In genomic region chr1:46036894-46037596, GRCh38 we compare ENCODE assay signal across 1 cellular context.
A peak's percentile ranks its signal among the peaks of the same experiment; 100 is the strongest.
TF ChIP-seq lines count a peak whose summit lies in the region.

No MANE protein-coding gene starts in this region.

TF ChIP-seq in HepG2, 621 proteins besides CTCF, POLR2A, EP300 and RAD21 (continued from another document and continues in another):
- TF ChIP-seq HOMEZ (CRISPR knock-in tag; IDR thresholded peaks at IDR 0.05; ENCODE audit: low read depth) = no peak
- no peak for TF ChIP-seq ZNF124 (CRISPR knock-in tag; IDR thresholded peaks at IDR 0.05)
- no peak for TF ChIP-seq ZNF761 (CRISPR knock-in tag; conservative IDR thresholded peaks at IDR 0.05)
- no peak for TF ChIP-seq ZNF768 (CRISPR knock-in tag; IDR thresholded peaks at IDR 0.05)
- no peak for TF ChIP-seq ZNF362 (CRISPR knock-in tag; IDR thresholded peaks at IDR 0.05; ENCODE audit: borderline replicate concordance)
- TF ChIP-seq ZFP37 (CRISPR knock-in tag; IDR thresholded peaks at IDR 0.05; ENCODE audit: borderline replicate concordance) = no peak
- TF ChIP-seq ZHX1 (CRISPR knock-in tag; IDR thresholded peaks at IDR 0.05; ENCODE audit: low read depth) = no peak
- no peak for TF ChIP-seq E2F5 (CRISPR knock-in tag; conservative IDR thresholded peaks at IDR 0.05)
- no peak for TF ChIP-seq FOXK1 (CRISPR knock-in tag; IDR thresholded peaks at IDR 0.05; ENCODE audit: borderline replicate concordance, low read depth)
- TF ChIP-seq ZNF703 (CRISPR knock-in tag; IDR thresholded peaks at IDR 0.05; ENCODE audit: borderline replicate concordance) = no peak
- TF ChIP-seq FOXC1 (CRISPR knock-in tag; IDR thresholded peaks at IDR 0.05; ENCODE audit: borderline replicate concordance) = no peak
- 0 out of 2 replicates have a peak, but pooled peaks have one; percentile 20 for TF ChIP-seq GATAD1 (CRISPR knock-in tag; IDR thresholded peaks at IDR 0.05)
- 0 out of 2 replicates have a peak, but pooled peaks have one; percentile 55 for TF ChIP-seq KLF13 (CRISPR knock-in tag; IDR thresholded peaks at IDR 0.05)
- no peak for TF ChIP-seq PAF1 (CRISPR knock-in tag; IDR thresholded peaks at IDR 0.05)
- peak; percentile 53; the same call in 1 of the 2 replicates for TF ChIP-seq ZC3H13 (CRISPR knock-in tag; IDR thresholded peaks at IDR 0.05)
- TF ChIP-seq ZNF225 (CRISPR knock-in tag; IDR thresholded peaks at IDR 0.05) = peak; percentile 68
- TF ChIP-seq THAP11 (CRISPR knock-in tag; IDR thresholded peaks at IDR 0.05) = no peak; the same call in 1 of the 2 replicates
- no peak for TF ChIP-seq CENPX (CRISPR knock-in tag; IDR thresholded peaks at IDR 0.05)
- no peak for TF ChIP-seq IKZF4 (CRISPR knock-in tag; IDR thresholded peaks at IDR 0.05; ENCODE audit: borderline replicate concordance, low read depth, not compliant biosample characterization)
- TF ChIP-seq, protein P1, sequence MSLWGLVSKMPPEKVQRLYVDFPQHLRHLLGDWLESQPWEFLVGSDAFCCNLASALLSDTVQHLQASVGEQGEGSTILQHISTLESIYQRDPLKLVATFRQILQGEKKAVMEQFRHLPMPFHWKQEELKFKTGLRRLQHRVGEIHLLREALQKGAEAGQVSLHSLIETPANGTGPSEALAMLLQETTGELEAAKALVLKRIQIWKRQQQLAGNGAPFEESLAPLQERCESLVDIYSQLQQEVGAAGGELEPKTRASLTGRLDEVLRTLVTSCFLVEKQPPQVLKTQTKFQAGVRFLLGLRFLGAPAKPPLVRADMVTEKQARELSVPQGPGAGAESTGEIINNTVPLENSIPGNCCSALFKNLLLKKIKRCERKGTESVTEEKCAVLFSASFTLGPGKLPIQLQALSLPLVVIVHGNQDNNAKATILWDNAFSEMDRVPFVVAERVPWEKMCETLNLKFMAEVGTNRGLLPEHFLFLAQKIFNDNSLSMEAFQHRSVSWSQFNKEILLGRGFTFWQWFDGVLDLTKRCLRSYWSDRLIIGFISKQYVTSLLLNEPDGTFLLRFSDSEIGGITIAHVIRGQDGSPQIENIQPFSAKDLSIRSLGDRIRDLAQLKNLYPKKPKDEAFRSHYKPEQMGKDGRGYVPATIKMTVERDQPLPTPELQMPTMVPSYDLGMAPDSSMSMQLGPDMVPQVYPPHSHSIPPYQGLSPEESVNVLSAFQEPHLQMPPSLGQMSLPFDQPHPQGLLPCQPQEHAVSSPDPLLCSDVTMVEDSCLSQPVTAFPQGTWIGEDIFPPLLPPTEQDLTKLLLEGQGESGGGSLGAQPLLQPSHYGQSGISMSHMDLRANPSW (CRISPR knock-in tag; IDR thresholded peaks at IDR 0.05; ENCODE audit: borderline replicate concordance) = 0 out of 2 replicates have a peak, but pooled peaks have one; percentile 51
- no peak for TF ChIP-seq ZNF773 (CRISPR knock-in tag; IDR thresholded peaks at IDR 0.05; ENCODE audit: borderline replicate concordance)
- no peak for TF ChIP-seq ATF7 (IDR thresholded peaks at IDR 0.05)
- TF ChIP-seq ATF7 (CRISPR knock-in tag; IDR thresholded peaks at IDR 0.05) = no peak
- TF ChIP-seq RBAK (CRISPR knock-in tag; IDR thresholded peaks at IDR 0.05) = no peak
- 0 out of 2 replicates have a peak, but pooled peaks have one; percentile 26 for TF ChIP-seq RXRB (CRISPR knock-in tag; IDR thresholded peaks at IDR 0.05; ENCODE audit: borderline replicate concordance)
- TF ChIP-seq SCMH1 (CRISPR knock-in tag; IDR thresholded peaks at IDR 0.05; ENCODE audit: borderline replicate concordance) = no peak
- TF ChIP-seq ZNF883 (CRISPR knock-in tag; IDR thresholded peaks at IDR 0.05; ENCODE audit: not compliant biosample characterization) = peak; percentile 45
- no peak for TF ChIP-seq SP4 (CRISPR knock-in tag; IDR thresholded peaks at IDR 0.05)
- TF ChIP-seq, protein P2, sequence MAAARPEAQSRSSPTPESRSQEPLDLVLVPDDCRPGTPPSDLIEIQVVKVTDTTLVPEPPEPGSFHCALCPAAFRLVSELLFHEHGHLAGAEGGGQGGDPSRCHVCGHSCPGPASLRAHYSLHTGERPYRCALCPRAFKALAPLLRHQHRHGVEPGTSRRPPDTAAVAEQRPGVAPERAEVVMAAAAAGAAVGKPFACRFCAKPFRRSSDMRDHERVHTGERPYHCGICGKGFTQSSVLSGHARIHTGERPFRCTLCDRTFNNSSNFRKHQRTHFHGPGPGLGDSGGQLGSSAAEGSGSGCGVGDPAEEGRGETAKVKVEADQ (CRISPR knock-in tag; IDR thresholded peaks at IDR 0.05; ENCODE audit: borderline replicate concordance) = 0 out of 2 replicates have a peak, but pooled peaks have one; percentile 29
- no peak for TF ChIP-seq TFE3 (CRISPR knock-in tag; IDR thresholded peaks at IDR 0.05)
- TF ChIP-seq, protein P3, sequence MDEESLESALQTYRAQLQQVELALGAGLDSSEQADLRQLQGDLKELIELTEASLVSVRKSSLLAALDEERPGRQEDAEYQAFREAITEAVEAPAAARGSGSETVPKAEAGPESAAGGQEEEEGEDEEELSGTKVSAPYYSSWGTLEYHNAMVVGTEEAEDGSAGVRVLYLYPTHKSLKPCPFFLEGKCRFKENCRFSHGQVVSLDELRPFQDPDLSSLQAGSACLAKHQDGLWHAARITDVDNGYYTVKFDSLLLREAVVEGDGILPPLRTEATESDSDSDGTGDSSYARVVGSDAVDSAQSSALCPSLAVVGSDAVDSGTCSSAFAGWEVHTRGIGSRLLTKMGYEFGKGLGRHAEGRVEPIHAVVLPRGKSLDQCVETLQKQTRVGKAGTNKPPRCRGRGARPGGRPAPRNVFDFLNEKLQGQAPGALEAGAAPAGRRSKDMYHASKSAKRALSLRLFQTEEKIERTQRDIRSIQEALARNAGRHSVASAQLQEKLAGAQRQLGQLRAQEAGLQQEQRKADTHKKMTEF (CRISPR knock-in tag; IDR thresholded peaks at IDR 0.05) = peak; percentile 49; the same call in 1 of the 2 replicates
- TF ChIP-seq KLF11 (CRISPR knock-in tag; IDR thresholded peaks at IDR 0.05) = no peak
- TF ChIP-seq ZNF564 (CRISPR knock-in tag; IDR thresholded peaks at IDR 0.05) = no peak
- no peak for TF ChIP-seq ZNF333 (CRISPR knock-in tag; IDR thresholded peaks at IDR 0.05; ENCODE audit: borderline replicate concordance)
- TF ChIP-seq ZNF34 (CRISPR knock-in tag; IDR thresholded peaks at IDR 0.05; ENCODE audit: borderline replicate concordance) = 0 out of 2 replicates have a peak, but pooled peaks have one; percentile 29
- TF ChIP-seq ARNTL (CRISPR knock-in tag; IDR thresholded peaks at IDR 0.05) = no peak
- no peak for TF ChIP-seq SP2 (CRISPR knock-in tag; IDR thresholded peaks at IDR 0.05)
- no peak for TF ChIP-seq ZSCAN29 (CRISPR knock-in tag; conservative IDR thresholded peaks at IDR 0.05)
- TF ChIP-seq, protein P4, sequence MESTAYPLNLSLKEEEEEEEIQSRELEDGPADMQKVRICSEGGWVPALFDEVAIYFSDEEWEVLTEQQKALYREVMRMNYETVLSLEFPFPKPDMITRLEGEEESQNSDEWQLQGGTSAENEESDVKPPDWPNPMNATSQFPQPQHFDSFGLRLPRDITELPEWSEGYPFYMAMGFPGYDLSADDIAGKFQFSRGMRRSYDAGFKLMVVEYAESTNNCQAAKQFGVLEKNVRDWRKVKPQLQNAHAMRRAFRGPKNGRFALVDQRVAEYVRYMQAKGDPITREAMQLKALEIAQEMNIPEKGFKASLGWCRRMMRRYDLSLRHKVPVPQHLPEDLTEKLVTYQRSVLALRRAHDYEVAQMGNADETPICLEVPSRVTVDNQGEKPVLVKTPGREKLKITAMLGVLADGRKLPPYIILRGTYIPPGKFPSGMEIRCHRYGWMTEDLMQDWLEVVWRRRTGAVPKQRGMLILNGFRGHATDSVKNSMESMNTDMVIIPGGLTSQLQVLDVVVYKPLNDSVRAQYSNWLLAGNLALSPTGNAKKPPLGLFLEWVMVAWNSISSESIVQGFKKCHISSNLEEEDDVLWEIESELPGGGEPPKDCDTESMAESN (CRISPR knock-in tag; conservative IDR thresholded peaks at IDR 0.05) = no peak
- peak; percentile 40; the same call in 1 of the 2 replicates for TF ChIP-seq ZNF501 (CRISPR knock-in tag; IDR thresholded peaks at IDR 0.05)
- TF ChIP-seq FOSL2 (CRISPR knock-in tag; IDR thresholded peaks at IDR 0.05) = peak; percentile 37; the same call in 1 of the 2 replicates
- TF ChIP-seq, protein P5, sequence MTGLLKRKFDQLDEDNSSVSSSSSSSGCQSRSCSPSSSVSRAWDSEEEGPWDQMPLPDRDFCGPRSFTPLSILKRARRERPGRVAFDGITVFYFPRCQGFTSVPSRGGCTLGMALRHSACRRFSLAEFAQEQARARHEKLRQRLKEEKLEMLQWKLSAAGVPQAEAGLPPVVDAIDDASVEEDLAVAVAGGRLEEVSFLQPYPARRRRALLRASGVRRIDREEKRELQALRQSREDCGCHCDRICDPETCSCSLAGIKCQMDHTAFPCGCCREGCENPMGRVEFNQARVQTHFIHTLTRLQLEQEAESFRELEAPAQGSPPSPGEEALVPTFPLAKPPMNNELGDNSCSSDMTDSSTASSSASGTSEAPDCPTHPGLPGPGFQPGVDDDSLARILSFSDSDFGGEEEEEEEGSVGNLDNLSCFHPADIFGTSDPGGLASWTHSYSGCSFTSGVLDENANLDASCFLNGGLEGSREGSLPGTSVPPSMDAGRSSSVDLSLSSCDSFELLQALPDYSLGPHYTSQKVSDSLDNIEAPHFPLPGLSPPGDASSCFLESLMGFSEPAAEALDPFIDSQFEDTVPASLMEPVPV (CRISPR knock-in tag; IDR thresholded peaks at IDR 0.05) = no peak
- TF ChIP-seq TOPORS (CRISPR knock-in tag; IDR thresholded peaks at IDR 0.05) = no peak
- no peak for TF ChIP-seq ZNF552 (CRISPR knock-in tag; IDR thresholded peaks at IDR 0.05; ENCODE audit: borderline replicate concordance)
- TF ChIP-seq AHR (CRISPR knock-in tag; IDR thresholded peaks at IDR 0.05) = 0 out of 2 replicates have a peak, but pooled peaks have one; percentile 51
- no peak for TF ChIP-seq JUN (CRISPR knock-in tag; IDR thresholded peaks at IDR 0.05)
- no peak for TF ChIP-seq ZKSCAN5 (CRISPR knock-in tag; IDR thresholded peaks at IDR 0.05)
- TF ChIP-seq, protein P6, sequence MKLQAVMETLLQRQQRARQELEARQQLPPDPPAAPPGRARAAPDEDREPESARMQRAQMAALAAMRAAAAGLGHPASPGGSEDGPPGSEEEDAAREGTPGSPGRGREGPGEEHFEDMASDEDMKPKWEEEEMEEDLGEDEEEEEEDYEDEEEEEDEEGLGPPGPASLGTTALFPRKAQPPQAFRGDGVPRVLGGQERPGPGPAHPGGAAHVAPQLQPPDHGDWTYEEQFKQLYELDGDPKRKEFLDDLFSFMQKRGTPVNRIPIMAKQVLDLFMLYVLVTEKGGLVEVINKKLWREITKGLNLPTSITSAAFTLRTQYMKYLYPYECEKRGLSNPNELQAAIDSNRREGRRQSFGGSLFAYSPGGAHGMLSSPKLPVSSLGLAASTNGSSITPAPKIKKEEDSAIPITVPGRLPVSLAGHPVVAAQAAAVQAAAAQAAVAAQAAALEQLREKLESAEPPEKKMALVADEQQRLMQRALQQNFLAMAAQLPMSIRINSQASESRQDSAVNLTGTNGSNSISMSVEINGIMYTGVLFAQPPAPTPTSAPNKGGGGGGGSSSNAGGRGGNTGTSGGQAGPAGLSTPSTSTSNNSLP (IDR thresholded peaks at IDR 0.05; ENCODE audit: low read depth, low read length) = no peak
